8 cellular contexts compared by ENCODE assay signal in genomic region chr15:68816795-68817303, GRCh38.
DNase-seq lines count a peak whose midpoint lies in the region; ATAC-seq and TF ChIP-seq lines count a peak whose summit lies in the region.

No MANE protein-coding gene starts in this region.

- H3K36me3 ChIP-seq in HEK293 (ENCODE audit: control insufficient read depth in 2 of 2, insufficient read depth in 1 of 2, low read length in 2 of 2) (peaks cover 0 to 5% of the 10 kb centered on the region in 2 experiments; a peak in 1 of 3 replicates), iPS DF 6.9 (ENCODE audit: control insufficient read depth, insufficient read depth, low read length) (no peaks in the 10 kb centered on the region; the same call in 1 of the 2 replicates)

- H3K4me3 ChIP-seq in AG04449 (ENCODE audit: low read depth, low read length) (peak overlapping the region; percentile 95), HEK293 (ENCODE audit: low read depth, low read length) (peak overlapping the region; percentile 94), iPS DF 6.9 (ENCODE audit: low read length) (peak overlapping the region; percentile 95; the same call in 1 of the 2 replicates), skin epidermis (peak overlapping the region; percentile 65 to 98 (median 93))

- peak overlapping the region; percentile 97 for H3K27ac Mint-ChIP-seq in activated naive CD8-positive, alpha-beta T cell treated with anti-CD3 and anti-CD28 coated beads, Interleukin-2, amount 50 U/mL, for 24 hours

- TF ChIP-seq CTCF in AG04449 (IDR thresholded peaks at IDR 0.05; ENCODE audit: insufficient read depth, low read length, missing control alignments) (no peak), HEK293 (tag by site-specific recombination; IDR thresholded peaks at IDR 0.05) (no peak)

- no peaks in the 10 kb centered on the region for H3K9me3 ChIP-seq in HEK293 (ENCODE audit: control insufficient read depth, insufficient read depth, low read depth, low read length)
- H3K9me3 ChIP-seq in iPS DF 6.9 (ENCODE audit: control insufficient read depth, insufficient read depth, low read length), result no peaks in the 10 kb centered on the region

- no CpG with 5 or more reads among the region's 13 CpGs for WGBS in iPS DF 6.9 (ENCODE audit: insufficient coverage, insufficient read length)

- POLR2A ChIA-PET in AG04449 (lab: Yijun Ruan, JAX), result interaction anchor here (1.5 kb wide), 1 partner anchor 21 kb away, joined by 3 read pairs; no protein-coding TSS in a partner anchor
- POLR2A ChIA-PET in HEK293 (lab: Yijun Ruan, JAX), result interaction anchor here (0.9 to 2.5 kb wide), 3 partner anchors 8 to 27 kb away, joined by 4 to 5 read pairs (median 5); no protein-coding TSS in a partner anchor

- H3K4me3 Mint-ChIP-seq in activated naive CD8-positive, alpha-beta T cell treated with anti-CD3 and anti-CD28 coated beads, Interleukin-2, amount 50 U/mL, for 24 hours, result peak overlapping the region; percentile 95

- H3K4me1 ChIP-seq in HEK293 (ENCODE audit: control insufficient read depth, insufficient read depth, low read length) (peaks cover 24% of the 10 kb centered on the region), iPS DF 6.9 (ENCODE audit: control insufficient read depth, insufficient read depth, low read length) (peaks cover 5% of the 10 kb centered on the region)

- H3K27ac ChIP-seq in HEK293 (ENCODE audit: extremely low read depth, low read depth, low read length) (peak overlapping the region; percentile 99), iPS DF 6.9 (ENCODE audit: low read length) (no peak overlapping the region), skin epidermis (peak overlapping the region; percentile 92 to 100 (median 99))

- H3K4me1 Mint-ChIP-seq in activated naive CD8-positive, alpha-beta T cell treated with anti-CD3 and anti-CD28 coated beads, Interleukin-2, amount 50 U/mL, for 24 hours, result peaks cover 55% of the 10 kb centered on the region

- H3K36me3 Mint-ChIP-seq in activated naive CD8-positive, alpha-beta T cell treated with anti-CD3 and anti-CD28 coated beads, Interleukin-2, amount 50 U/mL, for 24 hours (ENCODE audit: low read depth), result peaks cover 31% of the 10 kb centered on the region

- CTCF ChIA-PET in AG04449 (lab: Yijun Ruan, JAX), result interaction anchor here (1.0 to 1.8 kb wide), 6 partner anchors 12 to 267 kb away, joined by 3 to 5 read pairs (median 4); no protein-coding TSS in a partner anchor
- CTCF ChIA-PET in HEK293 (lab: Yijun Ruan, JAX), result interaction anchor here (0.6 to 1.8 kb wide), 8 partner anchors 10 to 267 kb away, joined by 3 to 7 read pairs (median 3); no protein-coding TSS in a partner anchor

- H3K27me3 Mint-ChIP-seq in activated naive CD8-positive, alpha-beta T cell treated with anti-CD3 and anti-CD28 coated beads, Interleukin-2, amount 50 U/mL, for 24 hours, result no peaks in the 10 kb centered on the region

- ATAC-seq in activated naive CD8-positive, alpha-beta T cell treated with anti-CD3 and anti-CD28 coated beads, Interleukin-2, amount 50 U/mL, for 24 hours, result no peak
- ATAC-seq in HG03175 (IDR thresholded peaks at IDR 0.05; ENCODE audit: unreplicated experiment), result no peak

- H3K27me3 ChIP-seq in iPS DF 6.9 (ENCODE audit: control insufficient read depth, insufficient read depth, low read length), result peaks cover 3% of the 10 kb centered on the region; the same call in 1 of the 2 replicates

- H3K9me3 Mint-ChIP-seq in activated naive CD8-positive, alpha-beta T cell treated with anti-CD3 and anti-CD28 coated beads, Interleukin-2, amount 50 U/mL, for 24 hours, result no peaks in the 10 kb centered on the region

- DNase-seq in AG04449 (ENCODE audit: low read depth, low spot score) (no peak), iPS DF 6.9 (ENCODE audit: low read depth, low spot score) (no peak), AG20443 (ENCODE audit: low spot score) (no peak)
- DNase-seq in activated naive CD8-positive, alpha-beta T cell treated with anti-CD3 and anti-CD28 coated beads, Interleukin-2, amount 50 U/mL, for 24 hours, result no peak
- no peak for DNase-seq in stimulated activated CD4-positive, alpha-beta T cell treated with anti-CD3 and anti-CD28 coated beads, Interleukin-15, amount 100 ng/mL, for 24 hours

TF ChIP-seq in HEK293, 187 proteins besides CTCF, POLR2A, EP300 and RAD21:
- 0 out of 2 replicates have a peak, but pooled peaks have one; percentile 27 for TF ChIP-seq PRDM1 (tag by site-specific recombination; IDR thresholded peaks at IDR 0.05)
- TF ChIP-seq PRDM4 (tag by site-specific recombination; IDR thresholded peaks at IDR 0.05), result peak; percentile 53; the same call in 1 of the 2 replicates
- TF ChIP-seq BCL11A (tag by site-specific recombination; IDR thresholded peaks at IDR 0.05; ENCODE audit: low read depth), result no peak
- no peak for TF ChIP-seq ZBTB20 (tag by site-specific recombination; IDR thresholded peaks at IDR 0.05)
- no peak for TF ChIP-seq ZBTB1 (tag by site-specific recombination; IDR thresholded peaks at IDR 0.05)
- TF ChIP-seq ZNF561 (tag by site-specific recombination; IDR thresholded peaks at IDR 0.05; ENCODE audit: borderline replicate concordance), result no peak
